In genomic region chr14:69260246-69260978, GRCh38 we compare ENCODE assay signal across 8 cellular contexts. TPM values are rescaled to one million over a fixed set of nuclear protein-coding genes. Genes with fewer than 3 reads are reported as not detected.
DNase-seq lines count a peak whose midpoint lies in the region; ATAC-seq and TF ChIP-seq lines count a peak whose summit lies in the region.

No MANE protein-coding gene starts in this region.

- H3K27ac ChIP-seq in ACC112 (ENCODE audit: low read depth, low read length) (no peak overlapping the region), iPS-18a (ENCODE audit: low read length) (no peak overlapping the region), spleen (peak overlapping the region in 6 of 8 donors; percentile 32 to 61 (median 46))

- TF ChIP-seq CTCF in GM13976 (IDR thresholded peaks at IDR 0.05; ENCODE audit: borderline replicate concordance, control extremely low read depth, extremely low read depth, insufficient read depth, missing control alignments) (no peak), spleen (IDR thresholded peaks at IDR 0.05 in 8 of 11, conservative IDR thresholded peaks at IDR 0.05 in 3 of 11) (no peak)

- peaks cover 47% of the 10 kb centered on the region for H3K27me3 ChIP-seq in ACC112 (ENCODE audit: insufficient read depth, low read length)
- peaks cover 61% of the 10 kb centered on the region for H3K27me3 ChIP-seq in iPS-18a (ENCODE audit: control insufficient read depth, insufficient read depth, low read length)
- H3K27me3 ChIP-seq in spleen (replicated peaks in 1 of 7): peaks cover 3 to 90% (median 34%) of the 10 kb centered on the region in 7 donors

- whole genome bisulfite sequencing in spleen, 5 donors: 0 to 5% (median 1%) methylated on average over 7 to 80 of the region's 80 CpGs

- H3K27ac Mint-ChIP-seq in activated naive CD8-positive, alpha-beta T cell: no peak overlapping the region

- H2AFZ ChIP-seq in ACC112 (ENCODE audit: low read length, unreplicated experiment): no peak overlapping the region

- H3K4me1 Mint-ChIP-seq in activated naive CD8-positive, alpha-beta T cell (ENCODE audit: low read depth): peaks cover 10% of the 10 kb centered on the region

- no peaks in the 10 kb centered on the region for H3K9me3 ChIP-seq in iPS-18a (ENCODE audit: control insufficient read depth, low read depth, low read length)
- no peaks in the 10 kb centered on the region for H3K9me3 ChIP-seq in spleen

- H3K4me3 ChIP-seq in ACC112 (ENCODE audit: low read depth, low read length): peak overlapping the region; percentile 79
- peak overlapping the region; percentile 54 for H3K4me3 ChIP-seq in iPS-18a (ENCODE audit: low read length)
- peak overlapping the region; percentile 40 to 76 (median 54) for H3K4me3 ChIP-seq in spleen

- H3K27me3 Mint-ChIP-seq in activated naive CD8-positive, alpha-beta T cell: peaks cover 31% of the 10 kb centered on the region

- peaks cover 34% of the 10 kb centered on the region for H3K4me1 ChIP-seq in ACC112 (ENCODE audit: control insufficient read depth, insufficient read depth, low read length, unreplicated experiment)
- H3K4me1 ChIP-seq in iPS-18a (ENCODE audit: control insufficient read depth, low read depth, low read length): peaks cover 13% of the 10 kb centered on the region
- H3K4me1 ChIP-seq in spleen: peaks cover 6 to 39% (median 30%) of the 10 kb centered on the region in 6 donors

- H3K79me2 ChIP-seq in ACC112 (ENCODE audit: control insufficient read depth, insufficient read depth, low read length, unreplicated experiment): no peaks in the 10 kb centered on the region

- peak; percentile 50 for DNase-seq in GM13976 (ENCODE audit: low spot score)
- DNase-seq in spleen: no peak
- DNase-seq in activated effector memory CD4-positive, alpha-beta T cell treated with anti-CD3 and anti-CD28 coated beads, Interleukin-2, amount 50 U/mL, for 16 hours: no peak
- no peak for DNase-seq in foreskin melanocyte

- intact Hi-C loops in spleen (cut with DNase I; ENCODE audit: low total_unique reads): no loop called here

- TF ChIP-seq POLR2A in spleen (IDR thresholded peaks at IDR 0.05): no peak

- in situ Hi-C loops in GM13976 (cut with MboI; ENCODE audit: low sequenced_read_pairs, unreplicated experiment): no loop called here

- no peak for ATAC-seq in HG02610 (IDR thresholded peaks at IDR 0.05; ENCODE audit: unreplicated experiment)

- peak overlapping the region; percentile 60 for H3K4me3 Mint-ChIP-seq in activated naive CD8-positive, alpha-beta T cell

- H3K36me3 ChIP-seq in ACC112 (ENCODE audit: insufficient read depth, low read length) (no peaks in the 10 kb centered on the region), iPS-18a (ENCODE audit: control insufficient read depth, low read depth, low read length) (no peaks in the 10 kb centered on the region), spleen (no peaks in the 10 kb centered on the region)

- H3K9me3 Mint-ChIP-seq in activated naive CD8-positive, alpha-beta T cell (ENCODE audit: low read depth): no peaks in the 10 kb centered on the region

- no peaks in the 10 kb centered on the region for H3K36me3 Mint-ChIP-seq in activated naive CD8-positive, alpha-beta T cell

- H3K9ac ChIP-seq in iPS-18a (ENCODE audit: low read length): peak overlapping the region; percentile 44

RNA-seq across cellular contexts. Expression of gene GALNT16, which starts 0.5 kb away (rescaled TPM):
- total RNA-seq in spleen: 10 to 100 TPM in 5 of 7 donors, 1 to 10 TPM in 2; 6.7 to 36.4 (median 14.7) TPM
- 1 to 10 TPM; 2.1 to 5.3 (median 2.1) TPM for polyA plus RNA-seq in spleen

Comparison
In these comparisons a context has a peak if more than half of its experiments do, and no peak if none do; other contexts are left out.
1. H3K27ac ChIP-seq: peak in spleen (6 of 8); none in ACC112 (single experiment) and iPS-18a (single experiment).
2. Peak in every context shown above with its lines, with median percentiles within 50 percentile points of each other: H3K4me3 ChIP-seq.